ENCODE assay signal across 12 cellular contexts in genomic region chr16:8998114-8998513, GRCh38. TPM values are rescaled to one million over a fixed set of nuclear protein-coding genes. Genes with fewer than 3 reads are reported as not detected.
A peak's percentile ranks its signal among the peaks of the same experiment; 100 is the strongest.
DNase-seq lines count a peak whose midpoint lies in the region; ATAC-seq, FAIRE-seq and TF ChIP-seq lines count a peak whose summit lies in the region.
"Had no signal": no experiment of that assay in that cellular context is flagged by ENCODE, and none has a peak within 500 bp of the region (broad histone marks: within the 10 kb centered on the region; RNA-seq: fewer than 3 reads in every experiment).

No MANE protein-coding gene starts in this region.

- H3K27ac ChIP-seq in HepG2 (ENCODE audit: extremely low read length, insufficient read depth, low read length) (no peak overlapping the region), right lobe of liver (no peak overlapping the region), PC-3 (ENCODE audit: low read length) (no peak overlapping the region), left ventricle myocardium inferior (replicated peaks) (no peak overlapping the region)

- in situ Hi-C loops in HepG2 (cut with HindIII; ENCODE audit: extremely low pct_ligation_motif_present, low pct_unique_long_range_greater_than_20kb), result no loop called here

- peaks cover 54% of the 10 kb centered on the region for H3K4me1 ChIP-seq in HepG2 (ENCODE audit: insufficient read depth, low read length)
- H3K4me1 ChIP-seq in right lobe of liver, result no peaks in the 10 kb centered on the region
- H3K4me1 ChIP-seq in PC-3 (ENCODE audit: insufficient read depth, low read length), result no peaks in the 10 kb centered on the region
- no peaks in the 10 kb centered on the region for H3K4me1 ChIP-seq in left ventricle myocardium inferior

- H3K79me2 ChIP-seq in HepG2 (ENCODE audit: insufficient read depth, low read length) (no peaks in the 10 kb centered on the region), PC-3 (ENCODE audit: low read length) (no peaks in the 10 kb centered on the region)

- intact Hi-C loops in HepG2 (cut with micrococcal nuclease; ENCODE audit: unreplicated experiment), result no loop called here
- intact Hi-C loops in right lobe of liver (cut with DNase I), result no loop called here
- intact Hi-C loops in PC-3 (cut with micrococcal nuclease), result no loop called here
- intact Hi-C loops in left ventricle myocardium inferior (cut with micrococcal nuclease), result no loop called here

- H3K9me3 ChIP-seq in HepG2 (ENCODE audit: low read length) (no peaks in the 10 kb centered on the region), right lobe of liver (no peaks in the 10 kb centered on the region), PC-3 (ENCODE audit: low read length) (no peaks in the 10 kb centered on the region), left ventricle myocardium inferior (replicated peaks) (no peaks in the 10 kb centered on the region)

- H3F3A ChIP-seq in PC-3 (ENCODE audit: low read length, unreplicated experiment), result no peaks in the 10 kb centered on the region

- no peak for ATAC-seq in HepG2
- ATAC-seq in right lobe of liver, result no peak
- peak; percentile 29; the same call in 1 of the 2 replicates for ATAC-seq in PC-3
- peak; percentile 82 for ATAC-seq in esophagus mucosa
- ATAC-seq: activated T-helper 17 cell treated with anti-CD3 and anti-CD28 coated beads, Interleukin-2, amount 50 U/mL, for 72 hours had no signal

- H3K9me2 ChIP-seq in PC-3 (replicated peaks; ENCODE audit: low read length), result no peaks in the 10 kb centered on the region

- POLR2A ChIA-PET in HepG2 (lab: Yijun Ruan, JAX), result interaction anchor here (1.4 to 2.6 kb wide), 2 partner anchors 9 to 11 kb away, joined by 6 to 7 read pairs; no protein-coding TSS in a partner anchor
- POLR2A ChIA-PET in PC-3 (lab: Charles Lee; ENCODE audit: unreplicated experiment), result no interaction called here

- H3K4me2 ChIP-seq in HepG2 (ENCODE audit: low read depth, low read length), result no peak overlapping the region
- no peak overlapping the region for H3K4me2 ChIP-seq in PC-3 (ENCODE audit: low read length)

- no peak for TF ChIP-seq RAD21 in HepG2 (CRISPR knock-in tag; IDR thresholded peaks at IDR 0.05)

- DNase-seq in HepG2 (ENCODE audit: low spot score) (no peak), right lobe of liver (no peak), PC-3 (peak; percentile 13), superior temporal gyrus (ENCODE audit: extremely low spot score) (peak; percentile 24), left ventricle myocardium inferior (no peak), HK-2 (ENCODE audit: unreplicated experiment) (no peak)
- no peak for DNase-seq in stimulated activated CD4-positive, alpha-beta T cell treated with anti-CD3 and anti-CD28 coated beads, Interleukin-2, amount 100 ng/mL, for 48 hours
- DNase-seq: ACHN; activated CD4-positive, alpha-beta T cell treated with anti-CD3 and anti-CD28 coated beads, Interleukin-2, amount 50 U/mL, for 48 hours; NCI-H146 had no signal

- CTCF ChIA-PET in HepG2 (lab: Yijun Ruan, JAX; ENCODE audit: low intra/inter-chr PET ratio, low total read pairs) (no interaction called here), PC-3 (lab: Charles Lee) (interaction anchor here (0.7 kb wide), 1 partner anchor 11 kb away, joined by 4 read pairs; no protein-coding TSS in a partner anchor)

- TF ChIP-seq CTCF in HepG2 (CRISPR knock-in tag; IDR thresholded peaks at IDR 0.05), result no peak
- TF ChIP-seq CTCF in right lobe of liver (IDR thresholded peaks at IDR 0.05), result no peak
- TF ChIP-seq CTCF in PC-3 (conservative IDR thresholded peaks at IDR 0.05; ENCODE audit: low read depth, low read length), result no peak
- TF ChIP-seq CTCF in left ventricle myocardium inferior (IDR thresholded peaks at IDR 0.05; ENCODE audit: borderline replicate concordance), result no peak

- no peaks in the 10 kb centered on the region for H4K20me1 ChIP-seq in HepG2 (ENCODE audit: insufficient read depth, low read length)
- H4K20me1 ChIP-seq in PC-3 (ENCODE audit: low read length), result no peaks in the 10 kb centered on the region

- WGBS in HepG2 (ENCODE audit: low lambda C conversion rate), result 0% methylated on average over 1 of the region's 1 CpG
- WGBS in right lobe of liver (ENCODE audit: insufficient coverage, low coverage, low lambda C conversion rate, missing lambda C conversion rate), result 63% methylated on average over 1 of the region's 1 CpG

- H3K27me3 ChIP-seq in HepG2 (ENCODE audit: control insufficient read depth in 1 of 2, insufficient read depth in 2 of 2, low read length in 2 of 2) (0 out of 5 replicates have a peak, but pooled peaks cover 0 to 1% of the 10 kb centered on the region in 2 experiments), right lobe of liver (no peaks in the 10 kb centered on the region), PC-3 (ENCODE audit: low read length) (no peaks in the 10 kb centered on the region), left ventricle myocardium inferior (ENCODE audit: low read depth) (no peaks in the 10 kb centered on the region)

- H3K36me3 ChIP-seq in HepG2 (replicated peaks in 1 of 2; ENCODE audit: control insufficient read depth in 1 of 2, insufficient read depth in 2 of 2, low read length in 2 of 2), result no peaks in the 10 kb centered on the region
- H3K36me3 ChIP-seq in right lobe of liver, result no peaks in the 10 kb centered on the region
- no peaks in the 10 kb centered on the region for H3K36me3 ChIP-seq in PC-3 (ENCODE audit: low read depth, low read length)
- no peaks in the 10 kb centered on the region for H3K36me3 ChIP-seq in left ventricle myocardium inferior

- H3K9ac ChIP-seq in HepG2 (ENCODE audit: insufficient read depth, low read depth, low read length) (no peak overlapping the region), PC-3 (ENCODE audit: low read length) (no peak overlapping the region)

- FAIRE-seq in HepG2 (lab: Jason Lieb, UNC), result no peak

- H2AFZ ChIP-seq in HepG2 (ENCODE audit: low read length) (no peak overlapping the region), PC-3 (ENCODE audit: low read length) (no peak overlapping the region)

- TF ChIP-seq POLR2A in HepG2 (IDR thresholded peaks at IDR 0.05; ENCODE audit: insufficient read depth in 1 of 2, low read depth in 2 of 2, low read length in 2 of 2), result no peak
- no peak for TF ChIP-seq POLR2A in right lobe of liver (IDR thresholded peaks at IDR 0.05)

- H3K4me3 ChIP-seq in HepG2 (replicated peaks in 1 of 3; ENCODE audit: insufficient read depth in 1 of 3, low read depth in 2 of 3, low read length in 3 of 3) (no peak overlapping the region), right lobe of liver (no peak overlapping the region), PC-3 (ENCODE audit: low read length) (no peak overlapping the region), left ventricle myocardium inferior (no peak overlapping the region)

- BruUV-seq in HepG2 (replicated peaks; lab: Mats Ljungman, UMichigan) (no TSS peak), PC-3 (replicated peaks; lab: Mats Ljungman, UMichigan) (no TSS peak)

- TF ChIP-seq EP300 in HepG2 (IDR thresholded peaks at IDR 0.05; ENCODE audit: low read depth in 2 of 2, low read length in 2 of 2), result no peak
- no peak for TF ChIP-seq EP300 in HepG2 (CRISPR knock-in tag; IDR thresholded peaks at IDR 0.05; ENCODE audit: borderline replicate concordance)

TF ChIP-seq in HepG2, 621 proteins besides CTCF, POLR2A, EP300 and RAD21 (continues in another document):
- TF ChIP-seq, protein P1, sequence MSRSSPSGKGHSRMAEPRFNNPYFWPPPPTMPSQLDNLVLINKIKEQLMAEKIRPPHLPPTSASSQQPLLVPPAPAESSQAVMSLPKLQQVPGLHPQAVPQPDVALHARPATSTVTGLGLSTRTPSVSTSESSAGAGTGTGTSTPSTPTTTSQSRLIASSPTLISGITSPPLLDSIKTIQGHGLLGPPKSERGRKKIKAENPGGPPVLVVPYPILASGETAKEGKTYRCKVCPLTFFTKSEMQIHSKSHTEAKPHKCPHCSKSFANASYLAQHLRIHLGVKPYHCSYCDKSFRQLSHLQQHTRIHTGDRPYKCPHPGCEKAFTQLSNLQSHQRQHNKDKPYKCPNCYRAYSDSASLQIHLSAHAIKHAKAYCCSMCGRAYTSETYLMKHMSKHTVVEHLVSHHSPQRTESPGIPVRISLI (CRISPR knock-in tag; IDR thresholded peaks at IDR 0.05; ENCODE audit: borderline replicate concordance), result 0 out of 2 replicates have a peak, but pooled peaks have one; percentile 25
- TF ChIP-seq NONO (IDR thresholded peaks at IDR 0.05) (no peak), NONO (CRISPR knock-in tag; conservative IDR thresholded peaks at IDR 0.05) (no peak)

RNA-seq across cellular contexts. Expression of gene USP7, which starts 34.4 kb away (rescaled TPM):
- total RNA-seq in HepG2 (2016; rRNA removed; fragmentation: Illumina TruSeq; extraction: Trizol), result 173 and 177 TPM in 2 replicates
- 42.2 and 47.1 TPM in 2 replicates for total RNA-seq in HepG2 (2016; cell fraction: cytosol; rRNA removed; fragmentation: Illumina TruSeq; extraction: Trizol; ENCODE audit: low read depth)
- 166 and 185 TPM in 2 replicates for total RNA-seq in HepG2 (2016; cell fraction: insoluble cytoplasmic fraction; rRNA removed; fragmentation: Illumina TruSeq; extraction: Trizol)
- 53.5 and 58.7 TPM in 2 replicates for total RNA-seq in HepG2 (2016; cell fraction: membrane; rRNA removed; fragmentation: Illumina TruSeq; extraction: Trizol)
- total RNA-seq in HepG2 (2016; cell fraction: nucleus; rRNA removed; fragmentation: Illumina TruSeq; extraction: Trizol), result 231 and 239 TPM in 2 replicates
- polyA plus RNA-seq in HepG2 (2011; rRNA removed), result 52.5 and 58.4 TPM in 2 replicates
- 16.6 and 26.6 TPM in 2 replicates for polyA plus RNA-seq in HepG2 (2011; cell fraction: cytosol; rRNA removed)
- 77.7 and 102 TPM in 2 replicates for polyA plus RNA-seq in HepG2 (2011; cell fraction: nucleus; rRNA removed)
- polyA plus RNA-seq in HepG2 (2012), result 151 and 152 TPM in 2 replicates
- polyA plus RNA-seq in HepG2 (2016; cell fraction: cytosol; fragmentation: Illumina TruSeq; extraction: Trizol; ENCODE audit: low read depth), result 5.3 and 6.8 TPM in 2 replicates
- 200 and 216 TPM in 2 replicates for polyA plus RNA-seq in HepG2 (2016; cell fraction: insoluble cytoplasmic fraction; fragmentation: Illumina TruSeq; extraction: Trizol; ENCODE audit: low read depth)
- 18.6 and 26.0 TPM in 2 replicates for polyA plus RNA-seq in HepG2 (2016; cell fraction: membrane; fragmentation: Illumina TruSeq; extraction: Trizol; ENCODE audit: low read depth)
- polyA plus RNA-seq in HepG2 (2016; cell fraction: nucleus; fragmentation: Illumina TruSeq; extraction: Trizol; ENCODE audit: insufficient read depth, low read depth), result 243 and 249 TPM in 2 replicates
- 135 and 250 TPM in 2 replicates for polyA minus RNA-seq in HepG2 (2011; rRNA and poly(A)+ RNA removed; ENCODE audit: low replicate concordance)
- 49.2 and 87.1 TPM in 2 replicates for polyA minus RNA-seq in HepG2 (2011; cell fraction: cytosol; rRNA and poly(A)+ RNA removed)
- 329 and 403 TPM in 2 replicates for polyA minus RNA-seq in HepG2 (2011; cell fraction: nucleus; rRNA and poly(A)+ RNA removed)
- 10 to 100 TPM; 46.8 to 55.8 (median 49.1) TPM for total RNA-seq in right lobe of liver
- total RNA-seq in PC-3 (2014; rRNA removed), result 52.8 and 73.8 TPM in 2 replicates
- total RNA-seq in esophagus mucosa, result 87.3 TPM
- total RNA-seq in left ventricle myocardium inferior, result 54.7 TPM

Comparison
In these comparisons a context has a peak if more than half of its experiments do, and no peak if none do; other contexts are left out.
1. ATAC-seq: peak in PC-3 (single experiment) and esophagus mucosa (single experiment); none in HepG2 (single experiment) and right lobe of liver (0 of 4).
2. DNase-seq: peak in PC-3 (single experiment) and superior temporal gyrus (single experiment); none in HepG2 (single experiment), right lobe of liver (0 of 3), left ventricle myocardium inferior (single experiment), HK-2 (single experiment) and stimulated activated CD4-positive, alpha-beta T cell treated with anti-CD3 and anti-CD28 coated beads, Interleukin-2, amount 100 ng/mL, for 48 hours (0 of 2).